ENCODE assay signal across 16 cellular contexts in genomic region chr4:90057091-90057490, GRCh38.
DNase-seq lines count a peak whose midpoint lies in the region; ATAC-seq and TF ChIP-seq lines count a peak whose summit lies in the region.
"Had no signal": no experiment of that assay in that cellular context is flagged by ENCODE, and none has a peak within 500 bp of the region (broad histone marks: within the 10 kb centered on the region; RNA-seq: fewer than 3 reads in every experiment).

No MANE protein-coding gene starts in this region.

- H3K18ac ChIP-seq in mesenchymal stem cell (ENCODE audit: low read depth in 1 of 2, low read length in 2 of 2): no peak overlapping the region

- no peak for TF ChIP-seq CTCF in type B pancreatic cell (conservative IDR thresholded peaks at IDR 0.05)

- TF ChIP-seq EP300 in Ishikawa (IDR thresholded peaks at IDR 0.05; ENCODE audit: borderline replicate concordance): no peak

- H2BK15ac ChIP-seq in mesenchymal stem cell (ENCODE audit: low read depth, poor library complexity, severe bottlenecking): no peak overlapping the region

- no peaks in the 10 kb centered on the region for H3K27me3 ChIP-seq in mesenchymal stem cell (ENCODE audit: control insufficient read depth in 1 of 2, insufficient read depth in 1 of 2, low read length in 2 of 2)
- H3K27me3 ChIP-seq: BLaER1 had no signal

- no peak overlapping the region for H4K8ac ChIP-seq in mesenchymal stem cell (ENCODE audit: low read length)

- no peaks in the 10 kb centered on the region for H3K4me1 ChIP-seq in mesenchymal stem cell (ENCODE audit: control insufficient read depth, insufficient read depth, low read depth, low read length)
- H3K4me1 ChIP-seq: BLaER1 had no signal

- no peak overlapping the region for H4K91ac ChIP-seq in mesenchymal stem cell (ENCODE audit: low read length)

- peak overlapping the region; percentile 26 for H3K4me3 Mint-ChIP-seq in type B pancreatic cell
- no peak overlapping the region for H3K4me3 Mint-ChIP-seq in activated T-helper 1 cell treated with anti-CD3 and anti-CD28 coated beads, Interleukin-12 subunit alpha, Interleukin-12 subunit beta, Interleukin-2, Interleukin-4 antibody, amounts not matched to agents 30 ng/mL and 10 ng/mL and 1 ng/mL, durations not matched to agents 14 hours and 24 hours and 36 hours
- H3K4me3 Mint-ChIP-seq: B cell; CD14-positive monocyte; CD4-positive, alpha-beta T cell; H9 had no signal

- H3K27me3 Mint-ChIP-seq in type B pancreatic cell: no peaks in the 10 kb centered on the region
- no peaks in the 10 kb centered on the region for H3K27me3 Mint-ChIP-seq in activated T-helper 1 cell treated with anti-CD3 and anti-CD28 coated beads, Interleukin-12 subunit alpha, Interleukin-12 subunit beta, Interleukin-2, Interleukin-4 antibody, amounts not matched to agents 30 ng/mL and 10 ng/mL and 1 ng/mL, durations not matched to agents 14 hours and 24 hours and 36 hours (ENCODE audit: insufficient read depth)
- H3K27me3 Mint-ChIP-seq: B cell; CD4-positive, alpha-beta T cell had no signal

- H3K36me3 Mint-ChIP-seq in type B pancreatic cell: no peaks in the 10 kb centered on the region
- no peaks in the 10 kb centered on the region for H3K36me3 Mint-ChIP-seq in activated T-helper 1 cell treated with anti-CD3 and anti-CD28 coated beads, Interleukin-12 subunit alpha, Interleukin-12 subunit beta, Interleukin-2, Interleukin-4 antibody, amounts not matched to agents 30 ng/mL and 10 ng/mL and 1 ng/mL, durations not matched to agents 14 hours and 24 hours and 36 hours (ENCODE audit: low read depth)
- H3K36me3 Mint-ChIP-seq: CD14-positive monocyte had no signal

- H3K9ac ChIP-seq in mesenchymal stem cell (ENCODE audit: low read length): no peak overlapping the region
- H3K9ac ChIP-seq: BLaER1 had no signal

- H3K79me1 ChIP-seq in mesenchymal stem cell (replicated peaks; ENCODE audit: low read length, poor library complexity, severe bottlenecking): no peaks in the 10 kb centered on the region

- H2AK5ac ChIP-seq in mesenchymal stem cell (ENCODE audit: low read length, severe bottlenecking): no peak overlapping the region

- H3K9me3 ChIP-seq in mesenchymal stem cell (ENCODE audit: control insufficient read depth, low read length): no peaks in the 10 kb centered on the region
- H3K9me3 ChIP-seq: BLaER1 had no signal

- H3K4me2 ChIP-seq in mesenchymal stem cell (ENCODE audit: low read length, poor library complexity, severe bottlenecking): no peak overlapping the region
- H3K4me2 ChIP-seq: BLaER1 had no signal

- H2BK12ac ChIP-seq in mesenchymal stem cell (ENCODE audit: low read length in 2 of 2): no peak overlapping the region

- H2BK5ac ChIP-seq in mesenchymal stem cell (ENCODE audit: low read depth, low read length, poor library complexity, severe bottlenecking): no peak overlapping the region

- no peak overlapping the region for H3K14ac ChIP-seq in mesenchymal stem cell (ENCODE audit: low read length in 2 of 2)

- no peak overlapping the region for H3K27ac ChIP-seq in mesenchymal stem cell (ENCODE audit: low read length, poor library complexity, severe bottlenecking)
- H3K27ac ChIP-seq: BLaER1 had no signal

- DNase-seq in mesenchymal stem cell: peak; percentile 1
- DNase-seq in type B pancreatic cell (ENCODE audit: extremely low spot score, unreplicated experiment): no peak
- DNase-seq in NCI-H1436 treated with DMSO at 0.1 percent for 48 hours (lab: John Stamatoyannopoulos, UW): no peak
- no peak for DNase-seq in activated T-helper 1 cell treated with anti-CD3 and anti-CD28 coated beads, Interleukin-12 subunit alpha, Interleukin-12 subunit beta, Interleukin-2, Interleukin-4 antibody, amounts not matched to agents 30 ng/mL and 10 ng/mL and 1 ng/mL, durations not matched to agents 14 hours and 24 hours and 36 hours (ENCODE audit: low spot score)
- DNase-seq: Calu3; CD4-positive, alpha-beta T cell; COR-L47; DMS153; DND-41; H9 had no signal

- WGBS in mesenchymal stem cell: 41% methylated on average over 1 of the region's 2 CpGs

- TF ChIP-seq RAD21 in Ishikawa (IDR thresholded peaks at IDR 0.05; ENCODE audit: low read depth): no peak

- H3K4ac ChIP-seq in mesenchymal stem cell (ENCODE audit: low read depth in 1 of 2, low read length in 2 of 2): no peak overlapping the region

- peak overlapping the region; percentile 50 for H3K27ac Mint-ChIP-seq in type B pancreatic cell
- no peak overlapping the region for H3K27ac Mint-ChIP-seq in activated T-helper 1 cell treated with anti-CD3 and anti-CD28 coated beads, Interleukin-12 subunit alpha, Interleukin-12 subunit beta, Interleukin-2, Interleukin-4 antibody, amounts not matched to agents 30 ng/mL and 10 ng/mL and 1 ng/mL, durations not matched to agents 14 hours and 24 hours and 36 hours
- H3K27ac Mint-ChIP-seq: B cell; CD14-positive monocyte; CD4-positive, alpha-beta T cell; H9 had no signal

- ATAC-seq in HG02588 (IDR thresholded peaks at IDR 0.05; ENCODE audit: unreplicated experiment): no peak
- ATAC-seq: HCT116 had no signal

- intact Hi-C loops in activated T-helper 1 cell treated with anti-CD3 and anti-CD28 coated beads, Interleukin-12 subunit alpha, Interleukin-12 subunit beta, Interleukin-2, Interleukin-4 antibody, amounts not matched to agents 30 ng/mL and 10 ng/mL and 1 ng/mL, durations not matched to agents 14 hours and 24 hours and 36 hours (cut with micrococcal nuclease): no loop called here

- H3K4me3 ChIP-seq in mesenchymal stem cell (ENCODE audit: insufficient read depth in 1 of 2, low read depth in 1 of 2, low read length in 2 of 2): no peak overlapping the region
- H3K4me3 ChIP-seq: BLaER1 had no signal

- H2BK120ac ChIP-seq in mesenchymal stem cell (ENCODE audit: low read depth, low read length): no peak overlapping the region

- no peak overlapping the region for H3K23ac ChIP-seq in mesenchymal stem cell (ENCODE audit: low read length in 2 of 2)

- peaks cover 7% of the 10 kb centered on the region for H3K4me1 Mint-ChIP-seq in type B pancreatic cell (ENCODE audit: unreplicated experiment)
- no peaks in the 10 kb centered on the region for H3K4me1 Mint-ChIP-seq in activated T-helper 1 cell treated with anti-CD3 and anti-CD28 coated beads, Interleukin-12 subunit alpha, Interleukin-12 subunit beta, Interleukin-2, Interleukin-4 antibody, amounts not matched to agents 30 ng/mL and 10 ng/mL and 1 ng/mL, durations not matched to agents 14 hours and 24 hours and 36 hours (ENCODE audit: low read depth)
- H3K4me1 Mint-ChIP-seq: B cell, CD14-positive monocyte had no signal

- peaks cover 9% of the 10 kb centered on the region for H3K9me3 Mint-ChIP-seq in type B pancreatic cell
- no peaks in the 10 kb centered on the region for H3K9me3 Mint-ChIP-seq in activated T-helper 1 cell treated with anti-CD3 and anti-CD28 coated beads, Interleukin-12 subunit alpha, Interleukin-12 subunit beta, Interleukin-2, Interleukin-4 antibody, amounts not matched to agents 30 ng/mL and 10 ng/mL and 1 ng/mL, durations not matched to agents 14 hours and 24 hours and 36 hours
- H3K9me3 Mint-ChIP-seq: CD14-positive monocyte; CD4-positive, alpha-beta T cell; H9 had no signal

- no peak overlapping the region for H2AFZ ChIP-seq in mesenchymal stem cell (ENCODE audit: low read depth, low read length)

- no peaks in the 10 kb centered on the region for H3K36me3 ChIP-seq in mesenchymal stem cell (ENCODE audit: control insufficient read depth in 1 of 2, insufficient read depth in 2 of 2, low read depth in 1 of 2, low read length in 2 of 2)
- H3K36me3 ChIP-seq: BLaER1 had no signal

TF ChIP-seq in Ishikawa, 13 proteins besides CTCF, POLR2A, EP300 and RAD21:
- TF ChIP-seq USF1 (IDR thresholded peaks at IDR 0.05): no peak
- TF ChIP-seq TEAD4 (IDR thresholded peaks at IDR 0.05): peak; percentile 31; the same call in 1 of the 2 replicates
